Comparison of ENCODE assay signal across 1 cellular context in the genomic region with DNA sequence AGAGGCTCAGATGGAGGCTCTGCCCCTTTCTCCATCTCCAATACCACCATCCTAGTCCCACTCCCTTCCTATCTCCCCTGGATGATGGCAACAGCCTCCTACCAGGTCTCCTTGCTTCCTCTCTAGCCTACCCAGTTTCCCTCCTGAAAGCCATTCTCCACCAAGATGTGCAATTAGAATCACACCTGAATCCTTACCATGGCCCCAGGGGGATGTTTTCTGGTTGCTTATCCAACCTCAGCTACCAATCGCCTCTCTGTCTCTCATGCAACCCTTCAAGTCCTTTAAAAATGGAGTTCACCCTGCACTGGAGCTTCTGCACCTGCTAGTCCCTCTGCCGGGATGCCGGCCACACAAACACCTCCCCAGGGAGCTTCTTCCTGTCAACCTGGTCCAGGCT.
TF ChIP-seq lines count a peak whose summit lies in the region.

No MANE protein-coding gene starts in this region.

TF ChIP-seq in GM12878, 131 proteins besides CTCF, POLR2A, EP300 and RAD21:
- TF ChIP-seq SUPT20H (IDR thresholded peaks at IDR 0.05; ENCODE audit: borderline replicate concordance, control insufficient read depth, low read depth, low read length) = no peak
- TF ChIP-seq MXI1 (IDR thresholded peaks at IDR 0.05; ENCODE audit: low read depth, low read length) = no peak
- no peak for TF ChIP-seq RUNX3 (IDR thresholded peaks at IDR 0.05; ENCODE audit: low read length)
- TF ChIP-seq, protein P1, sequence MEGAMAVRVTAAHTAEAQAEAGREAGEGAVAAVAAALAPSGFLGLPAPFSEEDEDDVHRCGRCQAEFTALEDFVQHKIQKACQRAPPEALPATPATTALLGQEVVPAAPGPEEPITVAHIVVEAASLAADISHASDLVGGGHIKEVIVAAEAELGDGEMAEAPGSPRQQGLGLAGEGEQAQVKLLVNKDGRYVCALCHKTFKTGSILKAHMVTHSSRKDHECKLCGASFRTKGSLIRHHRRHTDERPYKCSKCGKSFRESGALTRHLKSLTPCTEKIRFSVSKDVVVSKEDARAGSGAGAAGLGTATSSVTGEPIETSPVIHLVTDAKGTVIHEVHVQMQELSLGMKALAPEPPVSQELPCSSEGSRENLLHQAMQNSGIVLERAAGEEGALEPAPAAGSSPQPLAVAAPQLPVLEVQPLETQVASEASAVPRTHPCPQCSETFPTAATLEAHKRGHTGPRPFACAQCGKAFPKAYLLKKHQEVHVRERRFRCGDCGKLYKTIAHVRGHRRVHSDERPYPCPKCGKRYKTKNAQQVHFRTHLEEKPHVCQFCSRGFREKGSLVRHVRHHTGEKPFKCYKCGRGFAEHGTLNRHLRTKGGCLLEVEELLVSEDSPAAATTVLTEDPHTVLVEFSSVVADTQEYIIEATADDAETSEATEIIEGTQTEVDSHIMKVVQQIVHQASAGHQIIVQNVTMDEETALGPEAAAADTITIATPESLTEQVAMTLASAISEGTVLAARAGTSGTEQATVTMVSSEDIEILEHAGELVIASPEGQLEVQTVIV (IDR thresholded peaks at IDR 0.05; ENCODE audit: borderline replicate concordance, partially characterized antibody) = no peak
- TF ChIP-seq NBN (IDR thresholded peaks at IDR 0.05) = no peak
- TF ChIP-seq STAT1 (conservative IDR thresholded peaks at IDR 0.05) = no peak
- TF ChIP-seq, protein P2, sequence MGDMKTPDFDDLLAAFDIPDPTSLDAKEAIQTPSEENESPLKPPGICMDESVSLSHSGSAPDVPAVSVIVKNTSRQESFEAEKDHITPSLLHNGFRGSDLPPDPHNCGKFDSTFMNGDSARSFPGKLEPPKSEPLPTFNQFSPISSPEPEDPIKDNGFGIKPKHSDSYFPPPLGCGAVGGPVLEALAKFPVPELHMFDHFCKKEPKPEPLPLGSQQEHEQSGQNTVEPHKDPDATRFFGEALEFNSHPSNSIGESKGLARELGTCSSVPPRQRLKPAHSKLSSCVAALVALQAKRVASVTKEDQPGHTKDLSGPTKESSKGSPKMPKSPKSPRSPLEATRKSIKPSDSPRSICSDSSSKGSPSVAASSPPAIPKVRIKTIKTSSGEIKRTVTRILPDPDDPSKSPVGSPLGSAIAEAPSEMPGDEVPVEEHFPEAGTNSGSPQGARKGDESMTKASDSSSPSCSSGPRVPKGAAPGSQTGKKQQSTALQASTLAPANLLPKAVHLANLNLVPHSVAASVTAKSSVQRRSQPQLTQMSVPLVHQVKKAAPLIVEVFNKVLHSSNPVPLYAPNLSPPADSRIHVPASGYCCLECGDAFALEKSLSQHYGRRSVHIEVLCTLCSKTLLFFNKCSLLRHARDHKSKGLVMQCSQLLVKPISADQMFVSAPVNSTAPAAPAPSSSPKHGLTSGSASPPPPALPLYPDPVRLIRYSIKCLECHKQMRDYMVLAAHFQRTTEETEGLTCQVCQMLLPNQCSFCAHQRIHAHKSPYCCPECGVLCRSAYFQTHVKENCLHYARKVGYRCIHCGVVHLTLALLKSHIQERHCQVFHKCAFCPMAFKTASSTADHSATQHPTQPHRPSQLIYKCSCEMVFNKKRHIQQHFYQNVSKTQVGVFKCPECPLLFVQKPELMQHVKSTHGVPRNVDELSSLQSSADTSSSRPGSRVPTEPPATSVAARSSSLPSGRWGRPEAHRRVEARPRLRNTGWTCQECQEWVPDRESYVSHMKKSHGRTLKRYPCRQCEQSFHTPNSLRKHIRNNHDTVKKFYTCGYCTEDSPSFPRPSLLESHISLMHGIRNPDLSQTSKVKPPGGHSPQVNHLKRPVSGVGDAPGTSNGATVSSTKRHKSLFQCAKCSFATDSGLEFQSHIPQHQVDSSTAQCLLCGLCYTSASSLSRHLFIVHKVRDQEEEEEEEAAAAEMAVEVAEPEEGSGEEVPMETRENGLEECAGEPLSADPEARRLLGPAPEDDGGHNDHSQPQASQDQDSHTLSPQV (IDR thresholded peaks at IDR 0.05) = no peak
- no peak for TF ChIP-seq CHD1 (IDR thresholded peaks at IDR 0.05; ENCODE audit: low read depth, low read length)
- TF ChIP-seq MYB (IDR thresholded peaks at IDR 0.05; ENCODE audit: borderline replicate concordance, low read depth, low read length) = no peak
- no peak for TF ChIP-seq TCF7 (IDR thresholded peaks at IDR 0.05; ENCODE audit: borderline replicate concordance)
- no peak for TF ChIP-seq HDAC6 (IDR thresholded peaks at IDR 0.05; ENCODE audit: unreplicated experiment)
- TF ChIP-seq RAD51 (IDR thresholded peaks at IDR 0.05) = no peak
